Comparison of ENCODE assay signal across 1 cellular context in genomic region chr15:79172801-79173460, GRCh38.
TF ChIP-seq lines count a peak whose summit lies in the region.

No MANE protein-coding gene starts in this region.

TF ChIP-seq in HepG2, 621 proteins besides CTCF, POLR2A, EP300 and RAD21 (continued from another document):
- no peak for TF ChIP-seq NFIC (IDR thresholded peaks at IDR 0.05; ENCODE audit: low read length)
- no peak for TF ChIP-seq ZFP90 (CRISPR knock-in tag; IDR thresholded peaks at IDR 0.05; ENCODE audit: borderline replicate concordance)
- no peak for TF ChIP-seq STAG1 (CRISPR knock-in tag; IDR thresholded peaks at IDR 0.05)
- TF ChIP-seq IRX3 (CRISPR knock-in tag; IDR thresholded peaks at IDR 0.05; ENCODE audit: borderline replicate concordance, low read depth) = no peak
